In the genomic region with DNA sequence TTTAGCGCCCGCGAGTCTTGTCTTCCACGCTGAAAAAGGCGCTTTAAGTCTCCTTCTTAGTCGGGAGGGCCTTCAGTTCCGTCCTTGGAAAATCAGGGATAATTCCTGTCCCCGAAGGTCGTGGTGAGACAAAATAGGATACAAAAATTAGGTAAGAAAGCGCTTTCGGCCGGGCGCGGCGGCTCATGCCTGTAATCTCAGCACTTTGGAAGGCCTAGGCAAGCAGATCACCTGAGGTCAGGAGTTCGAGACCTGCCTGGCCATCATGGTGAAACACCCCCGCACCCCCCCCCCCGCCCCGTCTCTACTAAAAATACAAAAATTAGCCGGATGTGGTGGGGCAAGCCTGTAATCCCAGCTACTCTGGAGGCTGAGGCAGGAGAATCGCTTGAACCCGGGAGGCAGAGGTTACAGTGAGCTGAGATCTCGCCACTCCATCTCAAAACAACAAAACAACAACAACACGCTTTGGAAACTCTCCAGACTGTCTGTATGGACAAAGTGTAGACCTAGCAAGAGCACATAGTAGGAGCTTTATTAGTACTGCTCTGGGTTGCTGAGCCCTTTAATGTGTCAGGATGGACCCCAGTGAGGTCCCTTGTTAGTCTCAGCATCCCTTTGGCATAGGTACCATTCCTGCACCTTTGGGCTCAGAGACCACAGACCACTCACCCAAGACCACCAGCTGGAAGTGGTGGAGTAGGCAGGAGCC, we compare ENCODE assay signal across 8 cellular contexts. TPM values are rescaled to one million over a fixed set of nuclear protein-coding genes. Genes with fewer than 3 reads are reported as not detected.
DNase-seq lines count a peak whose midpoint lies in the region; ATAC-seq and TF ChIP-seq lines count a peak whose summit lies in the region.

No MANE protein-coding gene starts in this region.

- no peaks in the 10 kb centered on the region for H3K36me3 Mint-ChIP-seq in CD8-positive, alpha-beta T cell
- no peaks in the 10 kb centered on the region for H3K36me3 Mint-ChIP-seq in osteocyte (ENCODE audit: unreplicated experiment)

- H3K36me3 ChIP-seq in CD8-positive, alpha-beta T cell (ENCODE audit: insufficient read depth, low read length): no peaks in the 10 kb centered on the region
- no peaks in the 10 kb centered on the region; the same call in 1 of the 2 replicates for H3K36me3 ChIP-seq in Panc1 (ENCODE audit: control insufficient read depth, insufficient read depth, low read length)

- peaks cover 9% of the 10 kb centered on the region for H3K4me1 ChIP-seq in CD8-positive, alpha-beta T cell (ENCODE audit: insufficient read depth, low read length)
- H3K4me1 ChIP-seq in Panc1 (ENCODE audit: control insufficient read depth, insufficient read depth, low read length): 0 out of 2 replicates have a peak, but pooled peaks cover 5% of the 10 kb centered on the region

- peak overlapping the region; percentile 81 for H3K4me3 Mint-ChIP-seq in CD8-positive, alpha-beta T cell
- H3K4me3 Mint-ChIP-seq in osteocyte (ENCODE audit: unreplicated experiment): peak overlapping the region; percentile 78

- in situ Hi-C loops in Panc1 (cut with HindIII; ENCODE audit: low pct_unique_long_range_greater_than_20kb, low sequenced_read_pairs): no loop called here

- POLR2A ChIA-PET in CD8-positive, alpha-beta T cell (lab: Charles Lee): no interaction called here
- POLR2A ChIA-PET in Panc1 (lab: Charles Lee): interaction anchor here (0.7 kb wide), 1 partner anchor 10 kb away, joined by 6 read pairs; no protein-coding TSS in a partner anchor

- DNase-seq in CD8-positive, alpha-beta T cell: no peak
- no peak for DNase-seq in Panc1 (ENCODE audit: low read depth, low spot score)
- no peak for DNase-seq in epithelial cell of proximal tubule (ENCODE audit: low read depth)
- no peak for DNase-seq in osteocyte (ENCODE audit: extremely low spot score, unreplicated experiment)
- DNase-seq in OCI-M1 (lab: John Stamatoyannopoulos, UW): no peak
- DNase-seq in activated CD4-positive, CD25-positive, alpha-beta regulatory T cell (lab: John Stamatoyannopoulos, UW): no peak
- no peak for DNase-seq in NCI-H526 (lab: John Stamatoyannopoulos, UW)

- intact Hi-C loops in CD8-positive, alpha-beta T cell (cut with DNase I, micrococcal nuclease): no loop called here
- intact Hi-C loops in Panc1 (cut with micrococcal nuclease; ENCODE audit: unreplicated experiment): no loop called here

- ATAC-seq in CD8-positive, alpha-beta T cell: no peak
- ATAC-seq in Panc1 (no peak), GM18861 (IDR thresholded peaks at IDR 0.05; ENCODE audit: unreplicated experiment) (no peak)

- H3K27ac Mint-ChIP-seq in CD8-positive, alpha-beta T cell: no peak overlapping the region
- no peak overlapping the region for H3K27ac Mint-ChIP-seq in osteocyte (ENCODE audit: unreplicated experiment)

- no peak overlapping the region for H3K27ac ChIP-seq in CD8-positive, alpha-beta T cell (ENCODE audit: low read depth, low read length)
- H3K27ac ChIP-seq in Panc1 (ENCODE audit: low read length): peak overlapping the region; percentile 77

- CTCF ChIA-PET in CD8-positive, alpha-beta T cell (lab: Charles Lee): interaction anchor here (1.0 to 1.1 kb wide), 2 partner anchors 10 to 236 kb away, joined by 3 read pairs; no protein-coding TSS in a partner anchor
- CTCF ChIA-PET in Panc1 (lab: Charles Lee): no interaction called here

- no peak for TF ChIP-seq CTCF in CD8-positive, alpha-beta T cell (IDR thresholded peaks at IDR 0.05)
- TF ChIP-seq CTCF in Panc1 (IDR thresholded peaks at IDR 0.05): no peak
- no peak for TF ChIP-seq CTCF in epithelial cell of proximal tubule (conservative IDR thresholded peaks at IDR 0.05; ENCODE audit: low read depth, low read length)
- no peak for TF ChIP-seq CTCF in osteocyte (IDR thresholded peaks at IDR 0.05)

- BruUV-seq in Panc1 (replicated peaks; lab: Mats Ljungman, UMichigan): no TSS peak

- H3K9me3 ChIP-seq in CD8-positive, alpha-beta T cell (ENCODE audit: low read length): no peaks in the 10 kb centered on the region
- no peaks in the 10 kb centered on the region for H3K9me3 ChIP-seq in Panc1 (ENCODE audit: control insufficient read depth, insufficient read depth, low read depth, low read length)

- H3K4me1 Mint-ChIP-seq in CD8-positive, alpha-beta T cell (ENCODE audit: low read depth): peaks cover 7% of the 10 kb centered on the region
- H3K4me1 Mint-ChIP-seq in osteocyte (ENCODE audit: unreplicated experiment): peaks cover 9% of the 10 kb centered on the region

- H3K4me3 ChIP-seq in CD8-positive, alpha-beta T cell (ENCODE audit: low read depth, low read length): no peak overlapping the region
- H3K4me3 ChIP-seq in Panc1 (ENCODE audit: low read depth in 2 of 2, low read length in 2 of 2): peak overlapping the region; percentile 57 to 75
- peak overlapping the region; percentile 76 for H3K4me3 ChIP-seq in epithelial cell of proximal tubule (ENCODE audit: low read depth, low read length)

- H3K27me3 ChIP-seq in CD8-positive, alpha-beta T cell (ENCODE audit: insufficient read depth, low read length): peaks cover 7% of the 10 kb centered on the region
- H3K27me3 ChIP-seq in Panc1 (ENCODE audit: control insufficient read depth, insufficient read depth, low read length): no peaks in the 10 kb centered on the region

- peaks cover 37% of the 10 kb centered on the region for H3K27me3 Mint-ChIP-seq in CD8-positive, alpha-beta T cell (ENCODE audit: low read depth)
- H3K27me3 Mint-ChIP-seq in osteocyte (ENCODE audit: unreplicated experiment): peaks cover 7% of the 10 kb centered on the region

- H3K9me3 Mint-ChIP-seq in CD8-positive, alpha-beta T cell: no peaks in the 10 kb centered on the region
- no peaks in the 10 kb centered on the region for H3K9me3 Mint-ChIP-seq in osteocyte (ENCODE audit: unreplicated experiment)

RNA-seq across cellular contexts. Expression of gene TMEM54, which starts 0.8 kb away (rescaled TPM):
- not detected for total RNA-seq in CD8-positive, alpha-beta T cell
- total RNA-seq in Panc1 (2021; ENCODE audit: unreplicated experiment) (61.5 TPM), epithelial cell of proximal tubule (119 and 131 TPM in 2 replicates), osteocyte (7.3 and 9.8 TPM in 2 replicates)
- 133 TPM for polyA plus RNA-seq in Panc1 (2012; ENCODE audit: insufficient read length)

RNA-seq across cellular contexts. Expression of gene HPCA, which starts 15.7 kb away (rescaled TPM):
- not detected for total RNA-seq in CD8-positive, alpha-beta T cell
- total RNA-seq in Panc1 (2021; ENCODE audit: unreplicated experiment): 1.2 TPM
- polyA plus RNA-seq in Panc1 (2012; ENCODE audit: insufficient read length): 1.7 TPM
- 0.14 TPM in 1 of 2 replicates, not detected in the other for total RNA-seq in epithelial cell of proximal tubule
- not detected in 2 replicates for total RNA-seq in osteocyte

RNA-seq across cellular contexts. Expression of gene FNDC5, which starts 31.3 kb away (rescaled TPM):
- not detected for total RNA-seq in CD8-positive, alpha-beta T cell
- 2.6 TPM for total RNA-seq in Panc1 (2021; ENCODE audit: unreplicated experiment)
- polyA plus RNA-seq in Panc1 (2012; ENCODE audit: insufficient read length): 3.5 TPM
- total RNA-seq in epithelial cell of proximal tubule: not detected in 2 replicates
- total RNA-seq in osteocyte: 2.0 and 3.2 TPM in 2 replicates
